In the genomic region with DNA sequence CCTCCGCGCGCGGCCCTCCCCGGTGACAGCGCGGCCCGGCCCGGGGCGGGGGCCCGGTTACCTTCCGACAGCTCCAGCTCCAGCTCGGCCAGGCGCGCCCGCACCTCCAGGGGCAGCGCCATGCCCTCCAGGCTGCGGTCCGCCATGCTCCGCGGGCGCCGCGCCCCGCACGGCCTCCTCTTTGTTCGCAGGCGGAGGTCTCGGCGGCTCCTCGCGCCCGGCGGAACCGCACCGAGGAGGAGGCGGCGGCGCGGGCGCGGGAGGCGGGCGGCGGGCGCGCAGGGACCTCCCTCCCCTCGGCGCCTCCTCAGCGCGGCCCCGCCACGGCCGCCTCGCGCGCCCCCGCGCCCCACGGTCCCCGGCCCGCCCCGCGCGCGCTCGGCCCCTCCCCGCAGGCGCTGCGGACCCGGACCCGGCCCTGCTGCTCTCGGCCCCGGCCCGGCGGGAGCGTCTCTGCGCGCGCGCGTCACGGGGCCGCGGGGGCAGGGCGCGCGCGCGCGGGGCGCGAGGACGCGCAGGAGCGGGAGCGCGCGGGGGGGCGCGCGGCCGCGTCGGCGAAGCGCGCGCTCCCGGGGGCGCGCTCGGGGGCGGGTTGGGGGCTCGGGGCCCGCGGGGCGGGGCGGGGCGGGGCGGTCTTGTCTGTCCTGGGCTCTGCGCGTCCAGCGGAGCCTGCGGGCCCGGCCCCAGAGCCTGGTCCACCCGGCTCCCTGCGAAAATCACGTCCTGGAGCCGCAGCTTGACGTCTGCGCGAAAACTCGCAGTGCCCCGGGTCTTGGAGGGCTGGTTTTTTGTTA, we compare ENCODE assay signal across 8 cellular contexts. TPM values are rescaled to one million over a fixed set of nuclear protein-coding genes. Genes with fewer than 3 reads are reported as not detected.
A peak's percentile ranks its signal among the peaks of the same experiment; 100 is the strongest.
DNase-seq lines count a peak whose midpoint lies in the region; ATAC-seq, FAIRE-seq and TF ChIP-seq lines count a peak whose summit lies in the region.

A gene with protein sequence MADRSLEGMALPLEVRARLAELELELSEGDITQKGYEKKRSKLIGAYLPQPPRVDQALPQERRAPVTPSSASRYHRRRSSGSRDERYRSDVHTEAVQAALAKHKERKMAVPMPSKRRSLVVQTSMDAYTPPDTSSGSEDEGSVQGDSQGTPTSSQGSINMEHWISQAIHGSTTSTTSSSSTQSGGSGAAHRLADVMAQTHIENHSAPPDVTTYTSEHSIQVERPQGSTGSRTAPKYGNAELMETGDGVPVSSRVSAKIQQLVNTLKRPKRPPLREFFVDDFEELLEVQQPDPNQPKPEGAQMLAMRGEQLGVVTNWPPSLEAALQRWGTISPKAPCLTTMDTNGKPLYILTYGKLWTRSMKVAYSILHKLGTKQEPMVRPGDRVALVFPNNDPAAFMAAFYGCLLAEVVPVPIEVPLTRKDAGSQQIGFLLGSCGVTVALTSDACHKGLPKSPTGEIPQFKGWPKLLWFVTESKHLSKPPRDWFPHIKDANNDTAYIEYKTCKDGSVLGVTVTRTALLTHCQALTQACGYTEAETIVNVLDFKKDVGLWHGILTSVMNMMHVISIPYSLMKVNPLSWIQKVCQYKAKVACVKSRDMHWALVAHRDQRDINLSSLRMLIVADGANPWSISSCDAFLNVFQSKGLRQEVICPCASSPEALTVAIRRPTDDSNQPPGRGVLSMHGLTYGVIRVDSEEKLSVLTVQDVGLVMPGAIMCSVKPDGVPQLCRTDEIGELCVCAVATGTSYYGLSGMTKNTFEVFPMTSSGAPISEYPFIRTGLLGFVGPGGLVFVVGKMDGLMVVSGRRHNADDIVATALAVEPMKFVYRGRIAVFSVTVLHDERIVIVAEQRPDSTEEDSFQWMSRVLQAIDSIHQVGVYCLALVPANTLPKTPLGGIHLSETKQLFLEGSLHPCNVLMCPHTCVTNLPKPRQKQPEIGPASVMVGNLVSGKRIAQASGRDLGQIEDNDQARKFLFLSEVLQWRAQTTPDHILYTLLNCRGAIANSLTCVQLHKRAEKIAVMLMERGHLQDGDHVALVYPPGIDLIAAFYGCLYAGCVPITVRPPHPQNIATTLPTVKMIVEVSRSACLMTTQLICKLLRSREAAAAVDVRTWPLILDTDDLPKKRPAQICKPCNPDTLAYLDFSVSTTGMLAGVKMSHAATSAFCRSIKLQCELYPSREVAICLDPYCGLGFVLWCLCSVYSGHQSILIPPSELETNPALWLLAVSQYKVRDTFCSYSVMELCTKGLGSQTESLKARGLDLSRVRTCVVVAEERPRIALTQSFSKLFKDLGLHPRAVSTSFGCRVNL (N-terminal part only) (minus strand): TSS at position 236 of the 794 bp plus-strand sequence. CDS start 90 bp downstream, at position 146.

- dilution Hi-C loops in endothelial cell of umbilical vein (cut with MboI; ENCODE audit: extremely low pct_ligation_motif_present, low sequenced_read_pairs): no loop called here

- no peaks in the 10 kb centered on the region for H3K79me2 ChIP-seq in endothelial cell of umbilical vein (ENCODE audit: control insufficient read depth, insufficient read depth, low read length)

- no peaks in the 10 kb centered on the region for H3K36me3 Mint-ChIP-seq in MCF 10A (ENCODE audit: insufficient read depth, unreplicated experiment)

- peak; percentile 40 for FAIRE-seq in endothelial cell of umbilical vein (lab: Jason Lieb, UNC)

- intact Hi-C loops in MCF 10A (cut with micrococcal nuclease) (no loop called here), endothelial cell of umbilical vein (cut with micrococcal nuclease) (no loop called here), testis (cut with DNase I; ENCODE audit: low total_unique reads) (no loop called here)

- no peak within 1 kb of the TSS for H3K27ac Mint-ChIP-seq in MCF 10A (ENCODE audit: low read depth, unreplicated experiment)

- H3K27me3 ChIP-seq in endothelial cell of umbilical vein (ENCODE audit: control insufficient read depth in 2 of 2, insufficient read depth in 2 of 2, low read length in 2 of 2) (peaks cover 2 to 3% of the 10 kb centered on the region in 2 experiments), testis (no peaks in the 10 kb centered on the region)

- WGBS in testis, 2 donors: 0 to 1% methylated on average over 1 to 62 of the region's 135 CpGs

- in situ Hi-C loops in T47D (cut with HindIII; ENCODE audit: low pct_unique_long_range_greater_than_20kb, low sequenced_read_pairs): no loop called here

- H3K4me1 ChIP-seq in endothelial cell of umbilical vein (ENCODE audit: control insufficient read depth, extremely low read depth, insufficient read depth, low read length) (peaks cover 8% of the 10 kb centered on the region), testis (peaks cover 8% of the 10 kb centered on the region)

- peaks cover 9% of the 10 kb centered on the region for H3K9me3 Mint-ChIP-seq in MCF 10A (ENCODE audit: unreplicated experiment)

- no peaks in the 10 kb centered on the region for H3K36me3 ChIP-seq in endothelial cell of umbilical vein (ENCODE audit: control insufficient read depth in 2 of 2, extremely low read depth in 1 of 2, insufficient read depth in 2 of 2, low read length in 2 of 2)
- H3K36me3 ChIP-seq in testis (ENCODE audit: low read depth, missing control alignments): no peaks in the 10 kb centered on the region

- no peaks in the 10 kb centered on the region for H4K20me1 ChIP-seq in endothelial cell of umbilical vein (replicated peaks; ENCODE audit: control insufficient read depth, extremely low read depth, insufficient read depth, low read length)

- DNase-seq in T47D (ENCODE audit: low read depth in 1 of 2, low spot score in 1 of 2) (peak; percentile 87 to 98), MCF 10A (ENCODE audit: unreplicated experiment) (no peak), SHP77 (lab: John Stamatoyannopoulos, UW) (peak; percentile 50 to 63), endothelial cell of umbilical vein (ENCODE audit: low read depth, low spot score) (peak; percentile 41), lung microvascular endothelial cell (ENCODE audit: low read depth in 2 of 2) (peak; percentile 17 to 87), testis (peak; percentile 84)
- no peak for DNase-seq in stimulated activated CD4-positive, alpha-beta T cell treated with anti-CD3 and anti-CD28 coated beads, Interleukin-1b, Interleukin-23, amount 100 ng/mL, for 48 hours

- H3K4me1 Mint-ChIP-seq in MCF 10A (ENCODE audit: insufficient read depth, unreplicated experiment): peaks cover 5% of the 10 kb centered on the region

- ATAC-seq in HG03342 (IDR thresholded peaks at IDR 0.05; ENCODE audit: unreplicated experiment): no peak

- TF ChIP-seq POLR2A in endothelial cell of umbilical vein (IDR thresholded peaks at IDR 0.05; ENCODE audit: low read depth, low read length): no peak
- TF ChIP-seq POLR2A in testis (IDR thresholded peaks at IDR 0.05): no peak

- no TSS peak for BruUV-seq in MCF 10A (replicated peaks; lab: Mats Ljungman, UMichigan)
- no TSS peak for BruUV-seq in endothelial cell of umbilical vein (replicated peaks; lab: Mats Ljungman, UMichigan)

- peak within 1 kb of the TSS; percentile 41 for H3K9ac ChIP-seq in endothelial cell of umbilical vein (replicated peaks; ENCODE audit: extremely low read depth, insufficient read depth, low read length)

- TF ChIP-seq CTCF in MCF 10A (IDR thresholded peaks at IDR 0.05; ENCODE audit: unreplicated experiment) (no peak), endothelial cell of umbilical vein (IDR thresholded peaks at IDR 0.05; ENCODE audit: extremely low read depth in 1 of 2, insufficient read depth in 1 of 2, low read depth in 1 of 2, low read length in 2 of 2) (no peak), testis (IDR thresholded peaks at IDR 0.05) (no peak)

- H2AFZ ChIP-seq in endothelial cell of umbilical vein (ENCODE audit: low read depth, low read length): peak within 1 kb of the TSS; percentile 44

- POLR2A ChIA-PET in MCF 10A (lab: Yijun Ruan, JAX): no interaction called here
- POLR2A ChIA-PET in endothelial cell of umbilical vein (lab: Charles Lee): no interaction called here

- CTCF ChIA-PET in MCF 10A (lab: Yijun Ruan, JAX) (interaction anchor here (0.6 kb wide), 1 partner anchor 295 kb away, joined by 3 read pairs; no protein-coding TSS in a partner anchor), endothelial cell of umbilical vein (lab: Charles Lee) (no interaction called here)

- peak within 1 kb of the TSS; percentile 50 for H3K4me2 ChIP-seq in endothelial cell of umbilical vein (ENCODE audit: insufficient read depth, low read length)

- no peak within 1 kb of the TSS for H3K4me3 Mint-ChIP-seq in MCF 10A (ENCODE audit: unreplicated experiment)

- peaks cover 12% of the 10 kb centered on the region for H3K27me3 Mint-ChIP-seq in MCF 10A (ENCODE audit: insufficient read depth, unreplicated experiment)

- H3K4me3 ChIP-seq in endothelial cell of umbilical vein (replicated peaks in 1 of 3; ENCODE audit: insufficient read depth in 1 of 3, low read depth in 1 of 3, low read length in 3 of 3) (peak within 1 kb of the TSS; percentile 47 to 73 (median 57)), testis (peak within 1 kb of the TSS; percentile 73 to 82)

- H3K27ac ChIP-seq in endothelial cell of umbilical vein (ENCODE audit: insufficient read depth, low read depth, low read length) (no peak within 1 kb of the TSS), testis (peak within 1 kb of the TSS; percentile 84 to 90)

- no peaks in the 10 kb centered on the region for H3K9me1 ChIP-seq in endothelial cell of umbilical vein (replicated peaks; ENCODE audit: control insufficient read depth, extremely low read depth, insufficient read depth, low read length)

- no peaks in the 10 kb centered on the region for H3K9me3 ChIP-seq in endothelial cell of umbilical vein (replicated peaks; ENCODE audit: control insufficient read depth, insufficient read depth, low read length)
- no peaks in the 10 kb centered on the region for H3K9me3 ChIP-seq in testis

TF ChIP-seq in endothelial cell of umbilical vein, 7 proteins besides CTCF, POLR2A, EP300 and RAD21 (continues in another document):
- TF ChIP-seq JUN (IDR thresholded peaks at IDR 0.05; ENCODE audit: borderline replicate concordance, insufficient read depth, insufficient read length, low read depth) (no peak), POLR2AphosphoS5 (IDR thresholded peaks at IDR 0.05; ENCODE audit: insufficient read depth, low read depth, low read length) (no peak), EZH2 (IDR thresholded peaks at IDR 0.05; ENCODE audit: borderline replicate concordance, low read depth, low read length, severe bottlenecking) (no peak)

RNA-seq across cellular contexts. Expression of the gene that starts here (rescaled TPM):
- total RNA-seq in MCF 10A (2022): 0.34 and 0.37 TPM in 2 replicates
- 10.1 and 10.7 TPM in 2 replicates for total RNA-seq in endothelial cell of umbilical vein
- 3.0 and 3.6 TPM in 2 replicates for polyA plus RNA-seq in endothelial cell of umbilical vein
- polyA plus RNA-seq in endothelial cell of umbilical vein (2011; cell fraction: cytosol; rRNA removed): 2.7 and 3.1 TPM in 2 replicates
- polyA plus RNA-seq in endothelial cell of umbilical vein (2011; cell fraction: nucleus; rRNA removed): 6.3 and 8.1 TPM in 2 replicates
- 4.1 and 6.6 TPM in 2 replicates for polyA plus RNA-seq in endothelial cell of umbilical vein (2012)
- polyA minus RNA-seq in endothelial cell of umbilical vein: 9.4 and 10.9 TPM in 2 replicates
- polyA minus RNA-seq in endothelial cell of umbilical vein (2011; cell fraction: cytosol; rRNA and poly(A)+ RNA removed): 0.61 TPM
- polyA minus RNA-seq in endothelial cell of umbilical vein (2011; cell fraction: nucleus; rRNA and poly(A)+ RNA removed): 6.8 and 9.8 TPM in 2 replicates
- total RNA-seq in lung microvascular endothelial cell: 4.8 and 8.7 TPM in 2 replicates
- 10 to 100 TPM; 30.1 to 43.4 TPM for total RNA-seq in testis
- 14.9 TPM for polyA plus RNA-seq in testis (ENCODE audit: insufficient read depth, low read depth, low replicate concordance)

Comparison
In these comparisons a context has a peak if more than half of its experiments do, and no peak if none do; other contexts are left out.
1. DNase-seq: peak in T47D (2 of 2), SHP77 (2 of 2), endothelial cell of umbilical vein (single experiment), lung microvascular endothelial cell (2 of 2) and testis (single experiment); none in MCF 10A (single experiment) and stimulated activated CD4-positive, alpha-beta T cell treated with anti-CD3 and anti-CD28 coated beads, Interleukin-1b, Interleukin-23, amount 100 ng/mL, for 48 hours (single experiment).